14 cellular contexts compared by ENCODE assay signal in the genomic region with DNA sequence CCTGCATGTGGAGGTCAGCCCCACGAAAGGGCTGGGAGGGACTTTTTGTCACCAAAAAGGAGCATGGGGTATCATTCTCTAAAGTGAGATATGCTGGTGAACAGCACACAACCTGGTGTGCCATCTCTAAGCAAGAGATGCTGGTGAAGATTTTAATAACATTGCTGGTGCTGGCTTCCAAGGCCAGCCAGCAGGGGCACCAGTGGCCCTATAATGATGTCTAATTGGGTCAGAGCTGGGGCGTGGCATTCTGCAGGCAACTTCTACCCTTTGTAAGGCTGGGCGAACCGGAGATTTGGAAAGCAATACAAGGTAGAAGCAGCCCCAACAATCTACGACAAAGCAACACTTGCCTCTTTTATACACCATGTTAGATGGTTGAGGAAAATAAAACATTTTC. TPM values are rescaled to one million over a fixed set of nuclear protein-coding genes. Genes with fewer than 3 reads are reported as not detected.
DNase-seq lines count a peak whose midpoint lies in the region; ATAC-seq, FAIRE-seq and TF ChIP-seq lines count a peak whose summit lies in the region.
"Had no signal": no experiment of that assay in that cellular context is flagged by ENCODE, and none has a peak within 500 bp of the region (broad histone marks: within the 10 kb centered on the region; RNA-seq: fewer than 3 reads in every experiment).

No MANE protein-coding gene starts in this region.

- peak; percentile 47 for TF ChIP-seq CTCF in C4-2B (conservative IDR thresholded peaks at IDR 0.05)
- TF ChIP-seq CTCF in GM12873 (IDR thresholded peaks at IDR 0.05; ENCODE audit: insufficient read depth, low read depth, low read length, missing control alignments) = peak; percentile 43

- peaks cover 0 to 6% of the 10 kb centered on the region in 2 donors for H3K36me3 ChIP-seq in small intestine (ENCODE audit: control insufficient read depth in 2 of 2, insufficient read depth in 2 of 2, low read length in 2 of 2)
- H3K36me3 ChIP-seq: cardiac muscle cell had no signal

- no peaks in the 10 kb centered on the region for H3K9me3 ChIP-seq in small intestine (ENCODE audit: control insufficient read depth, low read depth)

- WGBS in small intestine, 3 donors = 85 to 91% (median 90%) methylated on average over 5 of the region's 5 CpGs

- H3K27ac ChIP-seq in C4-2B (no peak overlapping the region), small intestine (ENCODE audit: low read depth in 1 of 2, low read length in 1 of 2) (no peak overlapping the region)
- H3K27ac ChIP-seq: cardiac muscle cell, SK-N-MC had no signal

- H3K4me3 ChIP-seq in small intestine (ENCODE audit: low read depth in 1 of 2, low read length in 2 of 2) = no peak overlapping the region
- H3K4me3 ChIP-seq: cardiac muscle cell, SK-N-MC had no signal

- H3K4me1 ChIP-seq in small intestine (ENCODE audit: control insufficient read depth in 2 of 2, insufficient read depth in 1 of 2, low read depth in 1 of 2, low read length in 1 of 2) = peaks cover 0 to 4% of the 10 kb centered on the region in 2 donors

- H3K27me3 ChIP-seq in small intestine (ENCODE audit: control insufficient read depth in 2 of 2, insufficient read depth in 2 of 2, low read length in 2 of 2) = no peaks in the 10 kb centered on the region
- H3K27me3 ChIP-seq: cardiac muscle cell had no signal

- peak; percentile 10 for DNase-seq in OCI-M1 (lab: John Stamatoyannopoulos, UW)
- DNase-seq in NCI-H1105 treated with DMSO at 0.1 percent for 48 hours (lab: John Stamatoyannopoulos, UW) = no peak
- no peak for DNase-seq in small intestine
- DNase-seq: activated CD4-positive, alpha-beta T cell treated with anti-CD3 and anti-CD28 coated beads for 1 hour; activated effector memory CD4-positive, alpha-beta T cell treated with anti-CD3 and anti-CD28 coated beads, Interleukin-2, amount 50 U/mL, for 16 hours; NCI-H510A had no signal

- ATAC-seq in esophagus mucosa = peak; percentile 11
- ATAC-seq in GM21619 (IDR thresholded peaks at IDR 0.05; ENCODE audit: unreplicated experiment) = no peak
- no peak for ATAC-seq in HG02852 (IDR thresholded peaks at IDR 0.05; ENCODE audit: unreplicated experiment)

- no peak for FAIRE-seq in small intestine (lab: Jason Lieb, UNC)
- FAIRE-seq: GM18507 had no signal

RNA-seq across cellular contexts. Expression of a gene that starts 16.8 kb away (rescaled TPM):
- total RNA-seq in esophagus mucosa = 14.5 TPM
- polyA plus RNA-seq in small intestine = 1 to 10 TPM; 1.6 to 6.0 (median 4.6) TPM
- polyA plus RNA-seq: cardiac muscle cell had no signal

RNA-seq across cellular contexts. Expression of a gene that starts 40.6 kb away (rescaled TPM):
- total RNA-seq in esophagus mucosa = 1.7 TPM
- polyA plus RNA-seq in small intestine = 100 to 1,000 TPM; 119 to 250 (median 246) TPM
- total RNA-seq: cardiac muscle cell had no signal
- polyA plus RNA-seq: cardiac muscle cell had no signal
